In the genomic region with DNA sequence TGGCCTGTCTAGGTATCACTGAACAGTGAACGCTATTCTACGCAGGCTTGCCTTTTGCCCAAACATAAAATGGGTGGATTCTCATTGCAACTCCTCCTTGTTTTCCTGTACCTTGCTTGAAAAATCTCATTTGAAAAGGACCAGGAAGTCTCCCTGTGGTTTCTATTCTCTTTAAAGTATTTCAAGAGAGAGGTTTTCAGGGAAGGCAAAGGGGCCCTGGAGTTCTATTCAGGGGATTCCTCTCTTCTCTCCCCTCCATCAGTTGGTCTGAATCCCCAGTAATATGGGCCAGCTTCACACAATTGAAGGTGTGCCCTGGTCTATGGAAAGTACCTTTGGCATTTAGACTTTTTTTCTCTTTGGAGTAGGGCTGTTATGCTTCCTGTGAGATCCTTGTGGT, we compare ENCODE assay signal across 26 cellular contexts.
"Had no signal": no experiment of that assay in that cellular context is flagged by ENCODE, and none has a peak within 500 bp of the region (broad histone marks: within the 10 kb centered on the region; RNA-seq: fewer than 3 reads in every experiment).

No MANE protein-coding gene starts in this region.

- H3K27me3 ChIP-seq: esophagus squamous epithelium, gastroesophageal sphincter, ovary, right atrium auricular region, sigmoid colon, testis, tibial nerve, upper lobe of right lung, vagina had no signal

- H3K4me1 Mint-ChIP-seq: memory B cell; mesothelial cell of epicardium; natural killer cell; neural crest cell; stimulated activated naive B cell treated with anti-CD40 and anti-IgM and Interleukin-4, amounts not matched to agents 10 μg/mL and 1 μg/mL and 100 μg/mL, for 72 hours; stimulated activated naive CD8-positive, alpha-beta T cell treated with anti-CD3 and anti-CD28 coated beads, Interleukin-15, amount 100 ng/mL, for 72 hours had no signal

- H3K4me1 ChIP-seq: esophagus squamous epithelium, gastroesophageal sphincter, left ventricle myocardium inferior, lower lobe of right lung, right atrium auricular region, sigmoid colon, testis, tibial nerve, upper lobe of right lung, vagina had no signal

- H3K9me3 ChIP-seq: esophagus squamous epithelium, gastroesophageal sphincter, lower lobe of right lung, ovary, right atrium auricular region, sigmoid colon, testis, tibial nerve, upper lobe of right lung, vagina had no signal

- H3K4me3 Mint-ChIP-seq: effector memory CD8-positive, alpha-beta T cell; memory B cell; mesothelial cell of epicardium; natural killer cell; neural crest cell; stimulated activated naive B cell treated with anti-CD40 and anti-IgM and Interleukin-4, amounts not matched to agents 10 μg/mL and 1 μg/mL and 100 μg/mL, for 72 hours; stimulated activated naive CD8-positive, alpha-beta T cell treated with anti-CD3 and anti-CD28 coated beads, Interleukin-15, amount 100 ng/mL, for 72 hours had no signal

- H3K4me3 ChIP-seq: esophagus squamous epithelium, gastroesophageal sphincter, left ventricle myocardium inferior, lower lobe of right lung, ovary, right atrium auricular region, sigmoid colon, skin epidermis, testis, tibial nerve, upper lobe of right lung, vagina had no signal

- H3K36me3 Mint-ChIP-seq: memory B cell; mesothelial cell of epicardium; natural killer cell; stimulated activated naive B cell treated with anti-CD40 and anti-IgM and Interleukin-4, amounts not matched to agents 10 μg/mL and 1 μg/mL and 100 μg/mL, for 72 hours had no signal

- H3K27ac Mint-ChIP-seq: effector memory CD8-positive, alpha-beta T cell; memory B cell; mesothelial cell of epicardium; natural killer cell; stimulated activated naive B cell treated with anti-CD40 and anti-IgM and Interleukin-4, amounts not matched to agents 10 μg/mL and 1 μg/mL and 100 μg/mL, for 72 hours; stimulated activated naive CD8-positive, alpha-beta T cell treated with anti-CD3 and anti-CD28 coated beads, Interleukin-15, amount 100 ng/mL, for 72 hours had no signal

- H3K9me3 Mint-ChIP-seq: mesothelial cell of epicardium; stimulated activated naive B cell treated with anti-CD40 and anti-IgM and Interleukin-4, amounts not matched to agents 10 μg/mL and 1 μg/mL and 100 μg/mL, for 72 hours had no signal

- H3K27ac ChIP-seq: esophagus squamous epithelium, gastroesophageal sphincter, left ventricle myocardium inferior, lower lobe of right lung, ovary, right atrium auricular region, sigmoid colon, skin epidermis, testis, tibial nerve, upper lobe of right lung, vagina had no signal

- H3K36me3 ChIP-seq: esophagus squamous epithelium, gastroesophageal sphincter, left ventricle myocardium inferior, lower lobe of right lung, ovary, right atrium auricular region, sigmoid colon, tibial nerve, upper lobe of right lung, vagina had no signal

- H3K27me3 Mint-ChIP-seq: effector memory CD8-positive, alpha-beta T cell; memory B cell; stimulated activated naive B cell treated with anti-CD40 and anti-IgM and Interleukin-4, amounts not matched to agents 10 μg/mL and 1 μg/mL and 100 μg/mL, for 72 hours; stimulated activated naive CD8-positive, alpha-beta T cell treated with anti-CD3 and anti-CD28 coated beads, Interleukin-15, amount 100 ng/mL, for 72 hours had no signal

- DNase-seq: effector memory CD8-positive, alpha-beta T cell; esophagus squamous epithelium; foreskin fibroblast; glutamatergic neuron; kidney; left cardiac atrium; left ventricle myocardium inferior; lower lobe of right lung; natural killer cell; nucleus accumbens; ovary; sigmoid colon; stimulated activated CD4-positive, alpha-beta T cell treated with anti-CD3 and anti-CD28 coated beads, Interleukin-2, amount 100 ng/mL, for 24 hours; stimulated activated CD4-positive, alpha-beta T cell treated with anti-CD3 and anti-CD28 coated beads, Interleukin-4, amount 100 ng/mL, for 4 hours; stimulated activated naive B cell treated with anti-CD40 and anti-IgM and Interleukin-4, amounts not matched to agents 10 μg/mL and 1 μg/mL and 100 μg/mL, for 72 hours; stimulated activated naive CD8-positive, alpha-beta T cell treated with anti-CD3 and anti-CD28 coated beads, Interleukin-15, amount 100 ng/mL, for 72 hours; testis; upper lobe of right lung had no signal
